20 cellular contexts compared by ENCODE assay signal in genomic region chr3:46736006-46736872, GRCh38. TPM values are rescaled to one million over a fixed set of nuclear protein-coding genes. Genes with fewer than 3 reads are reported as not detected.
A peak's percentile ranks its signal among the peaks of the same experiment; 100 is the strongest.
DNase-seq lines count a peak whose midpoint lies in the region; ATAC-seq, FAIRE-seq and TF ChIP-seq lines count a peak whose summit lies in the region.
"Had no signal": no experiment of that assay in that cellular context is flagged by ENCODE, and none has a peak within 500 bp of the region (broad histone marks: within the 10 kb centered on the region; RNA-seq: fewer than 3 reads in every experiment).

No MANE protein-coding gene starts in this region.

- no peaks in the 10 kb centered on the region for H3K79me2 ChIP-seq in GM23338 (replicated peaks; ENCODE audit: insufficient read depth)
- no peaks in the 10 kb centered on the region for H3K79me2 ChIP-seq in K562 (ENCODE audit: control insufficient read depth, insufficient read depth, low read length)

- no peak for TF ChIP-seq POLR2A in K562 (conservative IDR thresholded peaks at IDR 0.05)

- TF ChIP-seq RAD21 in K562 (CRISPR knock-in tag; conservative IDR thresholded peaks at IDR 0.05 in 1 of 2, IDR thresholded peaks at IDR 0.05 in 1 of 2) = no peak

- TF ChIP-seq EP300 in K562 (IDR thresholded peaks at IDR 0.05; ENCODE audit: low read length) = no peak

- H3K27ac ChIP-seq in GM23338 (ENCODE audit: low read depth) (no peak overlapping the region), K562 (ENCODE audit: extremely low read depth, low read depth, low read length) (no peak overlapping the region), lung (ENCODE audit: low read depth in 1 of 2, low read length in 1 of 2) (no peak overlapping the region)
- H3K27ac ChIP-seq: C4-2B, KMS-11 had no signal

- no peaks in the 10 kb centered on the region for H3K4me1 ChIP-seq in GM23338 (ENCODE audit: insufficient read depth)
- H3K4me1 ChIP-seq in K562 (replicated peaks in 1 of 2; ENCODE audit: control insufficient read depth in 2 of 2, insufficient read depth in 2 of 2, low read length in 2 of 2) = no peaks in the 10 kb centered on the region
- no peaks in the 10 kb centered on the region for H3K4me1 ChIP-seq in lung (ENCODE audit: control insufficient read depth in 2 of 2, insufficient read depth in 2 of 2, low read length in 2 of 2)

- no peak for DNase-seq in GM23338 (ENCODE audit: low spot score)
- DNase-seq in K562 (ENCODE audit: extremely low read depth in 1 of 4, low spot score in 3 of 4) = no peak
- peak; percentile 24 for DNase-seq in lung (ENCODE audit: low spot score)
- peak in 1 of 2 donors; percentile 43 for DNase-seq in stimulated activated effector memory CD8-positive, alpha-beta T cell treated with anti-CD3 and anti-CD28 coated beads, Interleukin-12 subunit alpha, Interleukin-12 subunit beta, amount 100 ng/mL, for 72 hours (ENCODE audit: low spot score in 2 of 2)
- DNase-seq in HCEC 1CT = no peak
- no peak for DNase-seq in NCI-H2081 treated with DMSO at 0.1 percent for 48 hours (lab: John Stamatoyannopoulos, UW)
- no peak for DNase-seq in T-helper 17 cell
- no peak for DNase-seq in DMS53 treated with DMSO at 0.1 percent for 48 hours (lab: John Stamatoyannopoulos, UW; ENCODE audit: unreplicated experiment)
- DNase-seq: DMS79, NCI-H1694, NCI-H2081, NCI-H446, NCI-H526, OCI-M1, SHP77 had no signal

- peak in 1 of 2 experiments; percentile 29; a peak in 2 of 4 replicates for TF ChIP-seq CTCF in GM23338 (conservative IDR thresholded peaks at IDR 0.05; ENCODE audit: low read depth in 2 of 2)
- TF ChIP-seq CTCF in K562 (IDR thresholded peaks at IDR 0.05 in 2 of 3, conservative IDR thresholded peaks at IDR 0.05 in 1 of 3; ENCODE audit: insufficient read depth in 2 of 3, low read depth in 1 of 3, low read length in 3 of 3) = 0 out of 6 replicates have a peak, but pooled peaks of 1 of the 3 experiments have one; percentile 15
- TF ChIP-seq CTCF in lung (IDR thresholded peaks at IDR 0.05; ENCODE audit: control extremely low read depth, extremely low read depth) = no peak

- H3F3A ChIP-seq in GM23338 (replicated peaks; ENCODE audit: low read depth) = no peaks in the 10 kb centered on the region

- H3K4me3 ChIP-seq in GM23338 = no peak overlapping the region
- H3K4me3 ChIP-seq in K562 = no peak overlapping the region
- no peak overlapping the region for H3K4me3 ChIP-seq in lung
- H3K4me3 ChIP-seq: GM12878 had no signal

- H3K27me3 Mint-ChIP-seq in GM23338 (ENCODE audit: insufficient read depth, low read depth, poor library complexity) (peaks cover 4% of the 10 kb centered on the region), T-helper 17 cell (peaks cover 42% of the 10 kb centered on the region)

- no peaks in the 10 kb centered on the region for H3K4me1 Mint-ChIP-seq in GM23338
- no peaks in the 10 kb centered on the region for H3K4me1 Mint-ChIP-seq in stimulated activated effector memory CD8-positive, alpha-beta T cell treated with anti-CD3 and anti-CD28 coated beads, Interleukin-12 subunit alpha, Interleukin-12 subunit beta, amount 100 ng/mL, for 72 hours
- H3K4me1 Mint-ChIP-seq in T-helper 17 cell = no peaks in the 10 kb centered on the region

- no peaks in the 10 kb centered on the region for H3K36me3 ChIP-seq in GM23338 (ENCODE audit: insufficient read depth)
- no peaks in the 10 kb centered on the region for H3K36me3 ChIP-seq in K562 (ENCODE audit: control insufficient read depth, insufficient read depth, low read length)
- H3K36me3 ChIP-seq in lung (ENCODE audit: control insufficient read depth in 2 of 2, insufficient read depth in 2 of 2, low read length in 2 of 2) = no peaks in the 10 kb centered on the region

- no peaks in the 10 kb centered on the region for H3K9me3 ChIP-seq in K562 (replicated peaks; ENCODE audit: control insufficient read depth, insufficient read depth, low read depth, low read length)
- no peaks in the 10 kb centered on the region for H3K9me3 ChIP-seq in lung (ENCODE audit: control insufficient read depth in 2 of 2, insufficient read depth in 1 of 2, low read length in 1 of 2)
- no peaks in the 10 kb centered on the region for H3K9me3 ChIP-seq in T-helper 17 cell (ENCODE audit: control insufficient read depth, low read length, poor library complexity, severe bottlenecking)

- no peaks in the 10 kb centered on the region for H3K9me1 ChIP-seq in K562 (ENCODE audit: control insufficient read depth, insufficient read depth, low read length)

- 2% methylated on average over 20 of the region's 20 CpGs for WGBS in K562 (ENCODE audit: insufficient coverage, low coverage, missing lambda C conversion rate)
- WGBS in lung, 2 donors = 93 to 95% methylated on average over 20 of the region's 20 CpGs

- POLR2A ChIA-PET in K562 (lab: Yijun Ruan, JAX) = interaction anchor here (1.4 kb wide), 1 partner anchor 8 kb away, joined by 6 read pairs; no protein-coding TSS in a partner anchor

- in situ Hi-C loops in K562 (cut with MboI) = no loop called here

- H3K4me3 Mint-ChIP-seq in GM23338 (no peak overlapping the region), T-helper 17 cell (no peak overlapping the region)
- H3K4me3 Mint-ChIP-seq in stimulated activated effector memory CD8-positive, alpha-beta T cell treated with anti-CD3 and anti-CD28 coated beads, Interleukin-12 subunit alpha, Interleukin-12 subunit beta, amount 100 ng/mL, for 72 hours = no peak overlapping the region

- no peaks in the 10 kb centered on the region for H4K20me1 ChIP-seq in GM23338 (replicated peaks; ENCODE audit: insufficient read depth)
- H4K20me1 ChIP-seq in K562 (replicated peaks; ENCODE audit: control insufficient read depth, insufficient read depth, low read length) = peaks cover 6% of the 10 kb centered on the region; the same call in 1 of the 2 replicates

- H3K9me2 ChIP-seq in GM23338 (ENCODE audit: insufficient read depth) = no peaks in the 10 kb centered on the region

- H3K27me3 ChIP-seq in GM23338 (ENCODE audit: insufficient read depth) (no peaks in the 10 kb centered on the region), K562 (ENCODE audit: control insufficient read depth in 2 of 2, insufficient read depth in 2 of 2, low read length in 2 of 2) (peaks cover 10 to 49% of the 10 kb centered on the region in 2 experiments), lung (ENCODE audit: control insufficient read depth, insufficient read depth) (no peaks in the 10 kb centered on the region)

- H2AFZ ChIP-seq in GM23338 = no peak overlapping the region
- no peak overlapping the region for H2AFZ ChIP-seq in K562 (ENCODE audit: low read depth, low read length)

- intact Hi-C loops in K562 (cut with micrococcal nuclease) = no loop called here

- peaks cover 3% of the 10 kb centered on the region; the same call in 1 of the 3 replicates for H3K9me3 Mint-ChIP-seq in GM23338
- H3K9me3 Mint-ChIP-seq in stimulated activated effector memory CD8-positive, alpha-beta T cell treated with anti-CD3 and anti-CD28 coated beads, Interleukin-12 subunit alpha, Interleukin-12 subunit beta, amount 100 ng/mL, for 72 hours = no peaks in the 10 kb centered on the region

- H3K36me3 Mint-ChIP-seq in GM23338 (ENCODE audit: low read depth) (no peaks in the 10 kb centered on the region), T-helper 17 cell (ENCODE audit: low read depth) (no peaks in the 10 kb centered on the region)
- no peaks in the 10 kb centered on the region for H3K36me3 Mint-ChIP-seq in stimulated activated effector memory CD8-positive, alpha-beta T cell treated with anti-CD3 and anti-CD28 coated beads, Interleukin-12 subunit alpha, Interleukin-12 subunit beta, amount 100 ng/mL, for 72 hours

- peak; percentile 55; the same call in 2 of the 3 replicates for ATAC-seq in GM23338
- ATAC-seq in K562 = no peak
- ATAC-seq in lung (ENCODE audit: insufficient read depth, low FRiP score) = no peak
- ATAC-seq in stimulated activated effector memory CD8-positive, alpha-beta T cell treated with anti-CD3 and anti-CD28 coated beads, Interleukin-12 subunit alpha, Interleukin-12 subunit beta, amount 100 ng/mL, for 72 hours = peak; percentile 36
- no peak for ATAC-seq in T-helper 17 cell
- ATAC-seq: GM12878 had no signal

- H3K27ac Mint-ChIP-seq in GM23338 = no peak overlapping the region
- no peak overlapping the region for H3K27ac Mint-ChIP-seq in stimulated activated effector memory CD8-positive, alpha-beta T cell treated with anti-CD3 and anti-CD28 coated beads, Interleukin-12 subunit alpha, Interleukin-12 subunit beta, amount 100 ng/mL, for 72 hours
- H3K27ac Mint-ChIP-seq in T-helper 17 cell = no peak overlapping the region

- no peak for FAIRE-seq in K562 (lab: Jason Lieb, UNC)
- FAIRE-seq: A204.1, GM12878 had no signal

- CTCF ChIA-PET in K562 (lab: Yijun Ruan, JAX; ENCODE audit: low intra/inter-chr PET ratio) = no interaction called here

- H3K4me2 ChIP-seq in GM23338 = no peak overlapping the region
- no peak overlapping the region for H3K4me2 ChIP-seq in K562 (ENCODE audit: insufficient read depth, low read length)
- H3K4me2 ChIP-seq: KMS-11 had no signal

- H3K9ac ChIP-seq in K562 (ENCODE audit: insufficient read depth in 1 of 2, low read depth in 2 of 2, low read length in 2 of 2) = peak overlapping the region in 1 of 2 experiments; percentile 47; a peak in 1 of 4 replicates
- H3K9ac ChIP-seq: KMS-11 had no signal

- BruUV-seq in K562 (replicated peaks; lab: Mats Ljungman, UMichigan) = no TSS peak

RNA-seq across cellular contexts. Expression of gene PRSS50, which starts 18.6 kb away (rescaled TPM):
- 1.4 and 1.5 TPM in 2 replicates for total RNA-seq in GM23338 (2014; rRNA removed; shearing (Covaris generic))
- polyA plus RNA-seq in GM23338 (2016; fragmentation: Nextera tagmentation; extraction: Ambion mirVana) (0.50 and 0.60 TPM in 2 replicates), K562 (2011; rRNA removed) (not detected in 2 replicates), K562 (2014; fragmentation: Illumina TruSeq; extraction: Trizol) (not detected in 2 replicates), K562 (2014; fragmentation: Nextera tagmentation; extraction: Ambion mirVana) (under 1 TPM in 1 of 2 experiments, not detected in 1; 0.01 TPM), K562 (2014; rRNA removed) (not detected in 2 replicates), lung (under 1 TPM; 0.08 to 0.16 TPM)
- not detected in 2 replicates for total RNA-seq in K562 (2011; cell fraction: chromatin; rRNA removed; ENCODE audit: low replicate concordance)
- 0.17 TPM in 1 of 2 replicates, not detected in the other for total RNA-seq in K562 (2011; cell fraction: nucleolus; rRNA removed)
- total RNA-seq in K562 (2011; cell fraction: nucleoplasm; rRNA removed) = not detected in 2 replicates
- total RNA-seq in K562 (2014; rRNA removed) (not detected in 2 replicates), K562 (2014; rRNA removed; fragmentation: Illumina TruSeq; extraction: Trizol) (not detected in 2 replicates), K562 (2015; rRNA removed; fragmentation: Illumina TruSeq; extraction: Trizol) (not detected in 2 replicates), K562 (2021) (not detected in 2 replicates), lung (1 to 10 TPM in 1 of 2 donors, under 1 TPM in 1; 0.46 to 2.2 TPM), T-helper 17 cell (not detected)
- polyA plus RNA-seq in K562 (2011; cell fraction: cytosol; rRNA removed) = not detected in 2 replicates
- polyA plus RNA-seq in K562 (2011; cell fraction: nucleus; rRNA removed) = 0.07 TPM in 1 of 2 replicates, not detected in the other
- 0.03 TPM in 1 of 2 replicates, not detected in the other for polyA plus RNA-seq in K562 (2012)
- not detected in 2 replicates for polyA minus RNA-seq in K562 (2011; rRNA and poly(A)+ RNA removed)
- polyA minus RNA-seq in K562 (2011; cell fraction: cytosol; rRNA and poly(A)+ RNA removed) = not detected in 2 replicates
- polyA minus RNA-seq in K562 (2011; cell fraction: nucleus; rRNA and poly(A)+ RNA removed) = not detected in 2 replicates
- total RNA-seq: GM12878, HT1080 had no signal

RNA-seq across cellular contexts. Expression of gene TMIE, which starts 35.0 kb away (rescaled TPM):
- total RNA-seq in GM23338 (2014; rRNA removed; shearing (Covaris generic)) = 0.16 and 1.2 TPM in 2 replicates
- polyA plus RNA-seq in GM23338 (2016; fragmentation: Nextera tagmentation; extraction: Ambion mirVana) (0.70 and 0.84 TPM in 2 replicates), K562 (2011; rRNA removed) (not detected in 2 replicates), K562 (2014; fragmentation: Illumina TruSeq; extraction: Trizol) (not detected in 2 replicates), K562 (2014; fragmentation: Nextera tagmentation; extraction: Ambion mirVana) (not detected), K562 (2014; rRNA removed) (not detected in 2 replicates), lung (under 1 TPM; 0.32 to 0.71 TPM)
- total RNA-seq in K562 (2011; cell fraction: chromatin; rRNA removed; ENCODE audit: low replicate concordance) = not detected in 2 replicates
- total RNA-seq in K562 (2011; cell fraction: nucleolus; rRNA removed) = not detected in 2 replicates
- total RNA-seq in K562 (2011; cell fraction: nucleoplasm; rRNA removed) = not detected in 2 replicates
- total RNA-seq in K562 (2014; rRNA removed) (not detected in 2 replicates), K562 (2014; rRNA removed; fragmentation: Illumina TruSeq; extraction: Trizol) (not detected in 2 replicates), K562 (2015; rRNA removed; fragmentation: Illumina TruSeq; extraction: Trizol) (not detected in 2 replicates), K562 (2021) (not detected in 2 replicates), lung (under 1 TPM; 0.52 to 0.63 TPM), T-helper 17 cell (1 to 10 TPM in 1 of 2 donors, under 1 TPM in 1; 0.86 to 1.3 TPM)
- polyA plus RNA-seq in K562 (2011; cell fraction: cytosol; rRNA removed) = not detected in 2 replicates
- polyA plus RNA-seq in K562 (2011; cell fraction: nucleus; rRNA removed) = not detected in 2 replicates
- polyA plus RNA-seq in K562 (2012) = 0.50 TPM in 1 of 2 replicates, not detected in the other
- polyA minus RNA-seq in K562 (2011; rRNA and poly(A)+ RNA removed) = not detected in 2 replicates
- polyA minus RNA-seq in K562 (2011; cell fraction: cytosol; rRNA and poly(A)+ RNA removed) = not detected in 2 replicates
- not detected in 2 replicates for polyA minus RNA-seq in K562 (2011; cell fraction: nucleus; rRNA and poly(A)+ RNA removed)
- total RNA-seq: GM12878, HT1080 had no signal
- polyA plus RNA-seq: GM12878 had no signal

RNA-seq across cellular contexts. Expression of gene ALS2CL, which starts 42.8 kb away (rescaled TPM):
- 8.7 and 11.8 TPM in 2 replicates for total RNA-seq in GM23338 (2014; rRNA removed; shearing (Covaris generic))
- 2.6 and 3.4 TPM in 2 replicates for polyA plus RNA-seq in GM23338 (2016; fragmentation: Nextera tagmentation; extraction: Ambion mirVana)
- total RNA-seq in K562 (2011; cell fraction: chromatin; rRNA removed; ENCODE audit: low replicate concordance) = 1.1 and 1.4 TPM in 2 replicates
- 0.66 and 0.83 TPM in 2 replicates for total RNA-seq in K562 (2011; cell fraction: nucleolus; rRNA removed)
- 0.51 and 0.61 TPM in 2 replicates for total RNA-seq in K562 (2011; cell fraction: nucleoplasm; rRNA removed)
- 0.05 TPM in 1 of 2 replicates, not detected in the other for total RNA-seq in K562 (2014; rRNA removed)
- total RNA-seq in K562 (2014; rRNA removed; fragmentation: Illumina TruSeq; extraction: Trizol) = 0.04 TPM in 1 of 2 replicates, not detected in the other
- total RNA-seq in K562 (2015; rRNA removed; fragmentation: Illumina TruSeq; extraction: Trizol) = not detected in 2 replicates
- total RNA-seq in K562 (2021) = 0.13 TPM in 2 replicates
- polyA plus RNA-seq in K562 (2011; rRNA removed) = 0.03 and 0.18 TPM in 2 replicates
- 0.03 TPM in 1 of 2 replicates, not detected in the other for polyA plus RNA-seq in K562 (2011; cell fraction: cytosol; rRNA removed)
- polyA plus RNA-seq in K562 (2011; cell fraction: nucleus; rRNA removed) = 0.46 and 0.61 TPM in 2 replicates
- polyA plus RNA-seq in K562 (2012) = 0.05 and 1.0 TPM in 2 replicates
- polyA plus RNA-seq in K562 (2014; fragmentation: Illumina TruSeq; extraction: Trizol) = 0.07 TPM in 1 of 2 replicates, not detected in the other
- not detected for polyA plus RNA-seq in K562 (2014; fragmentation: Nextera tagmentation; extraction: Ambion mirVana)
- polyA plus RNA-seq in K562 (2014; rRNA removed) = 0.05 and 0.09 TPM in 2 replicates
- polyA minus RNA-seq in K562 (2011; rRNA and poly(A)+ RNA removed) = 0.06 TPM in 1 of 2 replicates, not detected in the other
- polyA minus RNA-seq in K562 (2011; cell fraction: cytosol; rRNA and poly(A)+ RNA removed) = 0.19 TPM in 1 of 2 replicates, not detected in the other
- polyA minus RNA-seq in K562 (2011; cell fraction: nucleus; rRNA and poly(A)+ RNA removed) = 0.22 and 0.54 TPM in 2 replicates
- 10 to 100 TPM; 44.2 to 53.6 TPM for total RNA-seq in lung
- polyA plus RNA-seq in lung = 10 to 100 TPM; 23.6 to 58.5 TPM
- 10 to 100 TPM; 21.1 to 38.4 TPM for total RNA-seq in T-helper 17 cell

Comparison
In these comparisons a context has a peak if more than half of its experiments do, and no peak if none do; other contexts are left out.
1. ATAC-seq: peak in GM23338 (single experiment) and stimulated activated effector memory CD8-positive, alpha-beta T cell treated with anti-CD3 and anti-CD28 coated beads, Interleukin-12 subunit alpha, Interleukin-12 subunit beta, amount 100 ng/mL, for 72 hours (single experiment); none in K562 (single experiment), lung (single experiment) and T-helper 17 cell (single experiment).